Comparison of ENCODE assay signal across 12 cellular contexts in genomic region chr4:48813984-48814383, GRCh38. TPM values are rescaled to one million over a fixed set of nuclear protein-coding genes. Genes with fewer than 3 reads are reported as not detected.
DNase-seq lines count a peak whose midpoint lies in the region; ATAC-seq, FAIRE-seq and TF ChIP-seq lines count a peak whose summit lies in the region.
"Had no signal": no experiment of that assay in that cellular context is flagged by ENCODE, and none has a peak within 500 bp of the region (broad histone marks: within the 10 kb centered on the region; RNA-seq: fewer than 3 reads in every experiment).

No MANE protein-coding gene starts in this region.

- POLR2A ChIA-PET in naive thymus-derived CD8-positive, alpha-beta T cell (lab: Charles Lee): interaction anchor here (1.1 kb wide), 1 partner anchor 35 kb away, joined by 7 read pairs; no protein-coding TSS in a partner anchor

- no peak overlapping the region for H3K9ac ChIP-seq in kidney (ENCODE audit: low read length in 2 of 2)

- H3K4me1 Mint-ChIP-seq in naive thymus-derived CD8-positive, alpha-beta T cell: peaks cover 5 to 7% (median 6%) of the 10 kb centered on the region in 4 donors

- H3K9me3 Mint-ChIP-seq in naive thymus-derived CD8-positive, alpha-beta T cell: no peaks in the 10 kb centered on the region

- H3K36me3 ChIP-seq in WERI-Rb-1: no peaks in the 10 kb centered on the region
- H3K36me3 ChIP-seq in kidney (ENCODE audit: control insufficient read depth in 1 of 2, insufficient read depth in 2 of 2, low read length in 2 of 2): no peaks in the 10 kb centered on the region
- H3K36me3 ChIP-seq: upper lobe of right lung had no signal

- H3K4me1 ChIP-seq in kidney (ENCODE audit: control insufficient read depth in 1 of 2, insufficient read depth in 1 of 2, low read depth in 1 of 2, low read length in 2 of 2): no peaks in the 10 kb centered on the region
- H3K4me1 ChIP-seq: upper lobe of right lung had no signal

- in situ Hi-C loops in KBM-7 (cut with MboI; ENCODE audit: low pct_unique_long_range_greater_than_20kb, low sequenced_read_pairs): no loop called here

- TF ChIP-seq CTCF in WERI-Rb-1 (IDR thresholded peaks at IDR 0.05; ENCODE audit: low read depth, low read length) (no peak), kidney (IDR thresholded peaks at IDR 0.05; ENCODE audit: borderline replicate concordance, extremely low read depth, insufficient read depth) (no peak)

- H3K27me3 ChIP-seq in WERI-Rb-1 (ENCODE audit: insufficient read depth, low read depth, severe bottlenecking): no peaks in the 10 kb centered on the region
- H3K27me3 ChIP-seq: upper lobe of right lung had no signal

- H3K27ac ChIP-seq in WERI-Rb-1 (no peak overlapping the region; the same call in 1 of the 2 replicates), kidney (ENCODE audit: low read depth in 2 of 2, low read length in 2 of 2) (no peak overlapping the region)
- H3K27ac ChIP-seq: upper lobe of right lung had no signal

- H3K4me3 ChIP-seq in WERI-Rb-1 (ENCODE audit: low read depth, low read length) (no peak overlapping the region), kidney (ENCODE audit: low read length in 2 of 2) (no peak overlapping the region)
- H3K4me3 ChIP-seq: upper lobe of right lung had no signal

- FAIRE-seq in kidney (lab: Jason Lieb, UNC): no peak

- peaks cover 0 to 9% (median 3%) of the 10 kb centered on the region in 3 donors for H3K36me3 Mint-ChIP-seq in naive thymus-derived CD8-positive, alpha-beta T cell
- H3K36me3 Mint-ChIP-seq: brain had no signal

- ATAC-seq in GM18870 (IDR thresholded peaks at IDR 0.05; ENCODE audit: unreplicated experiment) (peak; percentile 68), HG02610 (IDR thresholded peaks at IDR 0.05; ENCODE audit: unreplicated experiment) (peak; percentile 71)
- ATAC-seq in naive thymus-derived CD8-positive, alpha-beta T cell: no peak
- ATAC-seq: upper lobe of right lung had no signal

- intact Hi-C loops in kidney (cut with DNase I): no loop called here

- no peak overlapping the region for H3K4me3 Mint-ChIP-seq in naive thymus-derived CD8-positive, alpha-beta T cell
- H3K4me3 Mint-ChIP-seq: brain had no signal

- peak; percentile 93 for DNase-seq in NAMALWA (ENCODE audit: low spot score)
- peak; percentile 67 for DNase-seq in WERI-Rb-1
- no peak for DNase-seq in naive thymus-derived CD8-positive, alpha-beta T cell
- DNase-seq in kidney: no peak
- DNase-seq in KBM-7: no peak
- no peak for DNase-seq in erythroblast (lab: John Stamatoyannopoulos, UW)
- DNase-seq: activated CD4-positive, alpha-beta T cell treated with anti-CD3 and anti-CD28 coated beads, Interleukin-2, amount 50 U/mL, for 4 hours; midbrain; upper lobe of right lung had no signal

- no peak overlapping the region for H3K27ac Mint-ChIP-seq in naive thymus-derived CD8-positive, alpha-beta T cell
- H3K27ac Mint-ChIP-seq: brain had no signal

- no peak for TF ChIP-seq POLR2A in erythroblast (IDR thresholded peaks at IDR 0.05; ENCODE audit: low read length)

- no peaks in the 10 kb centered on the region for H3K9me3 ChIP-seq in WERI-Rb-1 (ENCODE audit: severe bottlenecking)
- no peaks in the 10 kb centered on the region for H3K9me3 ChIP-seq in kidney (ENCODE audit: control insufficient read depth in 1 of 2, low read length in 2 of 2)
- H3K9me3 ChIP-seq: upper lobe of right lung had no signal

- peaks cover 2 to 20% (median 6%) of the 10 kb centered on the region in 5 donors for H3K27me3 Mint-ChIP-seq in naive thymus-derived CD8-positive, alpha-beta T cell

RNA-seq across cellular contexts. Expression of gene OCIAD1, which starts 16.9 kb away (rescaled TPM):
- total RNA-seq in naive thymus-derived CD8-positive, alpha-beta T cell: 100 to 1,000 TPM; 125 to 131 TPM
- polyA plus RNA-seq in naive thymus-derived CD8-positive, alpha-beta T cell: 100 to 1,000 TPM; 172 to 191 (median 188) TPM
- 142 TPM for total RNA-seq in kidney
- 218 TPM for polyA plus RNA-seq in kidney (ENCODE audit: insufficient read depth, low read depth, low replicate concordance)

RNA-seq across cellular contexts. Expression of gene FRYL, which starts 33.9 kb away (rescaled TPM):
- 100 to 1,000 TPM; 111 to 119 TPM for total RNA-seq in naive thymus-derived CD8-positive, alpha-beta T cell
- polyA plus RNA-seq in naive thymus-derived CD8-positive, alpha-beta T cell: 10 to 100 TPM; 31.4 to 36.4 (median 31.6) TPM
- total RNA-seq in kidney: 78.9 TPM
- polyA plus RNA-seq in kidney (ENCODE audit: insufficient read depth, low read depth, low replicate concordance): 11.6 TPM

Comparison
In these comparisons a context has a peak if more than half of its experiments do, and no peak if none do; other contexts are left out.
1. ATAC-seq: peak in GM18870 (single experiment) and HG02610 (single experiment); none in naive thymus-derived CD8-positive, alpha-beta T cell (0 of 2).
2. DNase-seq: peak in NAMALWA (single experiment) and WERI-Rb-1 (single experiment); none in naive thymus-derived CD8-positive, alpha-beta T cell (0 of 10), kidney (single experiment), KBM-7 (single experiment) and erythroblast (0 of 2).